8 cellular contexts compared by ENCODE assay signal in the genomic region with DNA sequence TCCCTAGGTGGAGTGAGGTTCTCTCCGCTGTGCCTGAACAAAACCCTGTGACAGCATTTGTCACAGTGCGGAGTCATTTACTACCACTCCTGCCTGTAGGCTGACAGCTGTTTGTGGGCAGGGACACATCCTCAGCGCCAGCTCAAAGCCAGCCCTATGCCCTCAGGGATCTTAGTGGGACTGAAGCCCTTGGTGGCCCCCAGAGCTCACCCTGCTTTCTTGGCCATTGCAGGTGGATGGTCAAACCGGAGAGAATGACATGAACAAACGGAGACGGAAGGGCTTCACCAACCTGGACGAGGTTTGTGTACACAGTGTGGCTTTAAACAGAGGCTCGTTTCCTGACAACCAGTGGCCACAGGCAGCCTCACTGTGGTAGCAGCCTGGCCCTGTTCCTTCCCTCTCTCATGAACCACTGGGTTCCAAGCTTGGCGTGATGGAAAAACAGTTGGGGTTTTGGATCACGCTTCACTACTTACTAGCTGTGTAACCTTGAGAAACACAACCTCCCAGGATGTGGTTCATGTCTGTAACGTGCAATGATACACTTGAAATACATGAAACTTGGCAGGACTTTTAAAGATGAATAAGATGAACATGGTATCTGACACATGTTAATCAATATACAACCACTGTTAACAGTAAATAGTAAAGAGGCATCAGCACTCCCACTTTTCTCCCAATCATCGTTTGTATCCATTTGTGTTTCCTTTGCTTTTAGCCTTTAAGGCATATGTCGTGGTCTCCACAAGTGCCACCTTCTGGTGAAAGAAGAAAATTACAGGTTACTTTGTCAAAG.
A peak's percentile ranks its signal among the peaks of the same experiment; 100 is the strongest.
DNase-seq lines count a peak whose midpoint lies in the region; ATAC-seq and TF ChIP-seq lines count a peak whose summit lies in the region.

No MANE protein-coding gene starts in this region.

- H3K4me1 Mint-ChIP-seq in effector memory CD8-positive, alpha-beta T cell (ENCODE audit: low read depth in 2 of 2): peaks cover 29 to 31% of the 10 kb centered on the region in 2 donors

- peak overlapping the region; percentile 73 to 76 for H3K4me3 Mint-ChIP-seq in effector memory CD8-positive, alpha-beta T cell

- no peaks in the 10 kb centered on the region for H3K27me3 Mint-ChIP-seq in effector memory CD8-positive, alpha-beta T cell

- peak; percentile 43 for ATAC-seq in HG02763 (IDR thresholded peaks at IDR 0.05; ENCODE audit: unreplicated experiment)
- peak; percentile 84 for ATAC-seq in effector memory CD8-positive, alpha-beta T cell (replicated peaks)

- DNase-seq in AG08395 (ENCODE audit: low spot score) (peak; percentile 73), NCI-H2081 treated with DMSO at 0.1 percent for 48 hours (lab: John Stamatoyannopoulos, UW) (peak; percentile 19), middle frontal gyrus (ENCODE audit: extremely low spot score, low spot score) (peak; percentile 56), superior temporal gyrus (ENCODE audit: extremely low spot score) (peak; percentile 88)
- DNase-seq in activated CD4-positive, CD25-positive, alpha-beta regulatory T cell treated with anti-CD3 and anti-CD28 coated beads, Interleukin-2, amount 50 U/mL, for 72 hours: peak; percentile 48
- peak; percentile 44 to 58 (median 46) for DNase-seq in effector memory CD8-positive, alpha-beta T cell

- H3K27ac Mint-ChIP-seq in effector memory CD8-positive, alpha-beta T cell: peak overlapping the region; percentile 95 to 96

- peaks cover 30% of the 10 kb centered on the region for H3K36me3 Mint-ChIP-seq in effector memory CD8-positive, alpha-beta T cell (ENCODE audit: insufficient read depth)

- no peaks in the 10 kb centered on the region for H3K9me3 Mint-ChIP-seq in effector memory CD8-positive, alpha-beta T cell

- no peak overlapping the region for H3K4me3 ChIP-seq in GM12875 (ENCODE audit: low read depth, low read length)

- peak; percentile 43; the same call in 1 of the 2 replicates for TF ChIP-seq CTCF in GM12875 (IDR thresholded peaks at IDR 0.05; ENCODE audit: borderline replicate concordance, insufficient read depth, low read depth, low read length)

Comparison
In these comparisons a context has a peak if more than half of its experiments do, and no peak if none do; other contexts are left out.
1. DNase-seq: peak in every context shown above with its lines; median percentile 88 in superior temporal gyrus; 73 in AG08395; 56 in middle frontal gyrus; 48 in activated CD4-positive, CD25-positive, alpha-beta regulatory T cell treated with anti-CD3 and anti-CD28 coated beads, Interleukin-2, amount 50 U/mL, for 72 hours; 46 in effector memory CD8-positive, alpha-beta T cell; 19 in NCI-H2081 treated with DMSO at 0.1 percent for 48 hours.